ENCODE assay signal across 18 cellular contexts in genomic region chr14:75221797-75222196, GRCh38. TPM values are rescaled to one million over a fixed set of nuclear protein-coding genes. Genes with fewer than 3 reads are reported as not detected.
A peak's percentile ranks its signal among the peaks of the same experiment; 100 is the strongest.
DNase-seq lines count a peak whose midpoint lies in the region; ATAC-seq, FAIRE-seq and TF ChIP-seq lines count a peak whose summit lies in the region.
"Had no signal": no experiment of that assay in that cellular context is flagged by ENCODE, and none has a peak within 500 bp of the region (broad histone marks: within the 10 kb centered on the region; RNA-seq: fewer than 3 reads in every experiment).

No MANE protein-coding gene starts in this region.

- BruUV-seq in K562 (replicated peaks; lab: Mats Ljungman, UMichigan): no TSS peak

- ATAC-seq in HG03095 (IDR thresholded peaks at IDR 0.05; ENCODE audit: unreplicated experiment) (peak; percentile 11), K562 (peak; percentile 45), naive B cell (ENCODE audit: low read depth in 2 of 2) (no peak), GM21447 (IDR thresholded peaks at IDR 0.05; ENCODE audit: unreplicated experiment) (no peak)
- no peak for ATAC-seq in effector memory CD8-positive, alpha-beta T cell (replicated peaks)
- ATAC-seq: activated T-cell treated with anti-CD3 and anti-CD28 coated beads, Interleukin-2, amount 50 U/mL, for 72 hours had no signal

- H3K36me3 Mint-ChIP-seq in naive B cell: no peaks in the 10 kb centered on the region
- H3K36me3 Mint-ChIP-seq in effector memory CD8-positive, alpha-beta T cell (ENCODE audit: insufficient read depth): no peaks in the 10 kb centered on the region

- H3K9me3 Mint-ChIP-seq in naive B cell: no peaks in the 10 kb centered on the region
- H3K9me3 Mint-ChIP-seq in effector memory CD8-positive, alpha-beta T cell: no peaks in the 10 kb centered on the region
- H3K9me3 Mint-ChIP-seq: activated T-cell treated with anti-CD3 and anti-CD28 coated beads, Interleukin-2, amount 50 U/mL, for 72 hours had no signal

- H3K4me1 ChIP-seq in ES-I3 (ENCODE audit: insufficient read depth, low read length) (peaks cover 21% of the 10 kb centered on the region), K562 (replicated peaks in 1 of 2; ENCODE audit: control insufficient read depth in 2 of 2, insufficient read depth in 2 of 2, low read length in 2 of 2) (peaks cover 0 to 7% of the 10 kb centered on the region in 2 experiments; a peak in 2 of 5 replicates)
- H3K4me1 ChIP-seq: gastrocnemius medialis, uterus had no signal

- H3K4me3 ChIP-seq in K562: no peak overlapping the region
- H3K4me3 ChIP-seq: dorsolateral prefrontal cortex, gastrocnemius medialis, uterus had no signal

- no peak overlapping the region for H3K27ac ChIP-seq in K562 (ENCODE audit: extremely low read depth, low read depth, low read length)
- H3K27ac ChIP-seq: dorsolateral prefrontal cortex, gastrocnemius medialis, uterus had no signal

- intact Hi-C loops in K562 (cut with micrococcal nuclease): no loop called here

- no peaks in the 10 kb centered on the region for H3K27me3 Mint-ChIP-seq in naive B cell
- H3K27me3 Mint-ChIP-seq in effector memory CD8-positive, alpha-beta T cell: no peaks in the 10 kb centered on the region

- CTCF ChIA-PET in K562 (lab: Yijun Ruan, JAX; ENCODE audit: low intra/inter-chr PET ratio): no interaction called here

- peak overlapping the region; percentile 52; the same call in 1 of the 2 replicates for H3K4me2 ChIP-seq in K562 (ENCODE audit: insufficient read depth, low read length)

- H3K27ac Mint-ChIP-seq in naive B cell: peak overlapping the region; percentile 49 to 96 (median 82)
- no peak overlapping the region for H3K27ac Mint-ChIP-seq in effector memory CD8-positive, alpha-beta T cell
- H3K27ac Mint-ChIP-seq: activated T-cell treated with anti-CD3 and anti-CD28 coated beads, Interleukin-2, amount 50 U/mL, for 72 hours had no signal

- TF ChIP-seq CTCF in K562 (IDR thresholded peaks at IDR 0.05 in 2 of 3, conservative IDR thresholded peaks at IDR 0.05 in 1 of 3; ENCODE audit: insufficient read depth in 2 of 3, low read depth in 1 of 3, low read length in 3 of 3): no peak

- peak overlapping the region; percentile 89 for H2AFZ ChIP-seq in K562 (ENCODE audit: low read depth, low read length)

- peak overlapping the region; percentile 38; the same call in 1 of the 2 replicates for H3K9ac ChIP-seq in ES-I3 (ENCODE audit: low read depth, low read length)
- peak overlapping the region in 1 of 2 experiments; percentile 23; a peak in 1 of 4 replicates for H3K9ac ChIP-seq in K562 (ENCODE audit: insufficient read depth in 1 of 2, low read depth in 2 of 2, low read length in 2 of 2)

- POLR2A ChIA-PET in K562 (lab: Yijun Ruan, JAX): interaction anchor here (0.5 to 1.0 kb wide), 4 partner anchors 15 to 61 kb away, joined by 3 read pairs; no protein-coding TSS in a partner anchor

- H3K4me3 Mint-ChIP-seq in naive B cell: peak overlapping the region in 7 of 8 donors; percentile 10 to 78 (median 70)
- H3K4me3 Mint-ChIP-seq in effector memory CD8-positive, alpha-beta T cell: no peak overlapping the region
- H3K4me3 Mint-ChIP-seq: activated T-cell treated with anti-CD3 and anti-CD28 coated beads, Interleukin-2, amount 50 U/mL, for 72 hours had no signal

- FAIRE-seq in K562 (lab: Jason Lieb, UNC): no peak

- H3K79me2 ChIP-seq in K562 (ENCODE audit: control insufficient read depth, insufficient read depth, low read length): no peaks in the 10 kb centered on the region

- H3K36me3 ChIP-seq in ES-I3 (ENCODE audit: insufficient read depth, low read length) (no peaks in the 10 kb centered on the region), K562 (ENCODE audit: control insufficient read depth, insufficient read depth, low read length) (no peaks in the 10 kb centered on the region)
- H3K36me3 ChIP-seq: gastrocnemius medialis, uterus had no signal

- TF ChIP-seq EP300 in K562 (IDR thresholded peaks at IDR 0.05; ENCODE audit: low read length): no peak

- DNase-seq in K562 (ENCODE audit: extremely low read depth in 1 of 4, low spot score in 3 of 4) (no peak), naive B cell (no peak), COR-L47 (lab: John Stamatoyannopoulos, UW) (no peak), 8988T (no peak)
- DNase-seq in effector memory CD8-positive, alpha-beta T cell: no peak
- DNase-seq: activated CD4-positive, alpha-beta T cell treated with anti-CD3 and anti-CD28 coated beads for 48 hours; activated T-cell treated with anti-CD3 and anti-CD28 coated beads, Interleukin-2, amount 50 U/mL, for 72 hours; AML-193; dorsolateral prefrontal cortex; NCI-H1436; NCI-H510A; stimulated activated CD4-positive, alpha-beta T cell treated with anti-CD3 and anti-CD28 coated beads, Interleukin-4, amount 100 ng/mL, for 24 hours; stimulated activated naive CD4-positive, alpha-beta T cell; uterus had no signal

- in situ Hi-C loops in K562 (cut with MboI): no loop called here

- no peaks in the 10 kb centered on the region for H3K9me1 ChIP-seq in K562 (ENCODE audit: control insufficient read depth, insufficient read depth, low read length)

- H4K20me1 ChIP-seq in K562 (replicated peaks; ENCODE audit: control insufficient read depth, insufficient read depth, low read length): no peaks in the 10 kb centered on the region

- no peak for TF ChIP-seq RAD21 in K562 (CRISPR knock-in tag; conservative IDR thresholded peaks at IDR 0.05 in 1 of 2, IDR thresholded peaks at IDR 0.05 in 1 of 2)

- no peak for TF ChIP-seq POLR2A in K562 (conservative IDR thresholded peaks at IDR 0.05)

- WGBS in K562 (ENCODE audit: insufficient coverage, low coverage, missing lambda C conversion rate): 53% methylated on average over 2 of the region's 2 CpGs

- no peaks in the 10 kb centered on the region for H3K9me3 ChIP-seq in ES-I3 (ENCODE audit: control insufficient read depth, insufficient read depth, low read length)
- no peaks in the 10 kb centered on the region for H3K9me3 ChIP-seq in K562 (replicated peaks; ENCODE audit: control insufficient read depth, insufficient read depth, low read depth, low read length)
- H3K9me3 ChIP-seq: gastrocnemius medialis, uterus had no signal

- H3K4me1 Mint-ChIP-seq in naive B cell: peaks cover 23 to 40% (median 26%) of the 10 kb centered on the region in 3 donors
- H3K4me1 Mint-ChIP-seq in effector memory CD8-positive, alpha-beta T cell (ENCODE audit: low read depth in 2 of 2): peaks cover 5 to 12% of the 10 kb centered on the region in 2 donors

- no peaks in the 10 kb centered on the region for H3K27me3 ChIP-seq in K562 (ENCODE audit: control insufficient read depth in 2 of 2, insufficient read depth in 2 of 2, low read length in 2 of 2)
- H3K27me3 ChIP-seq: dorsolateral prefrontal cortex, gastrocnemius medialis, uterus had no signal

TF ChIP-seq in K562, 482 proteins besides CTCF, POLR2A, EP300 and RAD21 (continues in another document):
- TF ChIP-seq RBFOX2 (IDR thresholded peaks at IDR 0.05; ENCODE audit: low read depth, low read length) (no peak), CAMTA2 (CRISPR knock-in tag; conservative IDR thresholded peaks at IDR 0.05) (no peak)

RNA-seq across cellular contexts. Expression of gene TMED10, which starts 45.4 kb away (rescaled TPM):
- total RNA-seq in K562 (2011; cell fraction: chromatin; rRNA removed; ENCODE audit: low replicate concordance): 104 and 130 TPM in 2 replicates
- total RNA-seq in K562 (2011; cell fraction: nucleolus; rRNA removed): 186 and 192 TPM in 2 replicates
- 198 and 249 TPM in 2 replicates for total RNA-seq in K562 (2011; cell fraction: nucleoplasm; rRNA removed)
- total RNA-seq in K562 (2014; rRNA removed) (46.9 and 62.2 TPM in 2 replicates), K562 (2014; rRNA removed; fragmentation: Illumina TruSeq; extraction: Trizol) (87.9 and 95.0 TPM in 2 replicates), K562 (2015; rRNA removed; fragmentation: Illumina TruSeq; extraction: Trizol) (101 and 105 TPM in 2 replicates), K562 (2021) (124 and 126 TPM in 2 replicates)
- polyA plus RNA-seq in K562 (2011; rRNA removed) (169 and 170 TPM in 2 replicates), K562 (2014; fragmentation: Illumina TruSeq; extraction: Trizol) (154 and 185 TPM in 2 replicates), K562 (2014; fragmentation: Nextera tagmentation; extraction: Ambion mirVana) (100 to 1,000 TPM; 206 to 233 TPM), K562 (2014; rRNA removed) (84.7 and 134 TPM in 2 replicates), naive B cell (ENCODE audit: low read depth in 6 of 6) (100 to 1,000 TPM; 228 to 283 (median 252) TPM)
- 135 and 158 TPM in 2 replicates for polyA plus RNA-seq in K562 (2011; cell fraction: cytosol; rRNA removed)
- 48.7 and 51.6 TPM in 2 replicates for polyA plus RNA-seq in K562 (2011; cell fraction: nucleus; rRNA removed)
- polyA plus RNA-seq in K562 (2012): 81.0 and 147 TPM in 2 replicates
- polyA minus RNA-seq in K562 (2011; rRNA and poly(A)+ RNA removed): 234 and 258 TPM in 2 replicates
- polyA minus RNA-seq in K562 (2011; cell fraction: cytosol; rRNA and poly(A)+ RNA removed): 112 and 142 TPM in 2 replicates
- 30.7 and 39.5 TPM in 2 replicates for polyA minus RNA-seq in K562 (2011; cell fraction: nucleus; rRNA and poly(A)+ RNA removed)

RNA-seq across cellular contexts. Expression of gene FOS, which starts 56.8 kb away (rescaled TPM):
- 20.9 and 54.0 TPM in 2 replicates for total RNA-seq in K562 (2011; cell fraction: chromatin; rRNA removed; ENCODE audit: low replicate concordance)
- 42.1 and 51.5 TPM in 2 replicates for total RNA-seq in K562 (2011; cell fraction: nucleolus; rRNA removed)
- total RNA-seq in K562 (2011; cell fraction: nucleoplasm; rRNA removed): 28.7 and 32.3 TPM in 2 replicates
- total RNA-seq in K562 (2014; rRNA removed) (12.1 and 19.4 TPM in 2 replicates), K562 (2014; rRNA removed; fragmentation: Illumina TruSeq; extraction: Trizol) (4.2 and 8.9 TPM in 2 replicates), K562 (2015; rRNA removed; fragmentation: Illumina TruSeq; extraction: Trizol) (0.54 and 1.1 TPM in 2 replicates), K562 (2021) (13.8 and 17.4 TPM in 2 replicates)
- polyA plus RNA-seq in K562 (2011; rRNA removed) (3.6 and 5.7 TPM in 2 replicates), K562 (2014; fragmentation: Illumina TruSeq; extraction: Trizol) (8.2 and 12.8 TPM in 2 replicates), K562 (2014; fragmentation: Nextera tagmentation; extraction: Ambion mirVana) (1 to 10 TPM in 1 of 2 experiments, under 1 TPM in 1; 0.56 to 2.1 TPM), K562 (2014; rRNA removed) (11.6 and 14.8 TPM in 2 replicates), naive B cell (ENCODE audit: low read depth in 6 of 6) (1,000 to 10,000 TPM in 5 of 6 donors, 100 to 1,000 TPM in 1; 863 to 3,933 (median 2,927) TPM)
- polyA plus RNA-seq in K562 (2011; cell fraction: cytosol; rRNA removed): 3.7 and 20.6 TPM in 2 replicates
- polyA plus RNA-seq in K562 (2011; cell fraction: nucleus; rRNA removed): 13.7 and 48.9 TPM in 2 replicates
- 8.3 and 9.7 TPM in 2 replicates for polyA plus RNA-seq in K562 (2012)
- polyA minus RNA-seq in K562 (2011; rRNA and poly(A)+ RNA removed): 3.8 and 7.1 TPM in 2 replicates
- polyA minus RNA-seq in K562 (2011; cell fraction: cytosol; rRNA and poly(A)+ RNA removed): 7.6 and 8.7 TPM in 2 replicates
- polyA minus RNA-seq in K562 (2011; cell fraction: nucleus; rRNA and poly(A)+ RNA removed): 24.0 and 43.5 TPM in 2 replicates

Comparison
In these comparisons a context has a peak if more than half of its experiments do, and no peak if none do; other contexts are left out.
1. ATAC-seq: peak in HG03095 (single experiment) and K562 (single experiment); none in naive B cell (0 of 2), effector memory CD8-positive, alpha-beta T cell (single experiment) and GM21447 (single experiment).
2. H3K27ac Mint-ChIP-seq: peak in naive B cell (6 of 6); none in effector memory CD8-positive, alpha-beta T cell (0 of 2).
3. H3K4me3 Mint-ChIP-seq: peak in naive B cell (7 of 8); none in effector memory CD8-positive, alpha-beta T cell (0 of 2).
4. RNA of gene FOS, which starts 56.8 kb away (polyA plus RNA-seq): 863 to 3,933 TPM in naive B cell; 0.56 to 48.9 TPM in K562; every median in the first group is over 10 times any median in the second.